Comparison of ENCODE assay signal across 10 cellular contexts in the genomic region with DNA sequence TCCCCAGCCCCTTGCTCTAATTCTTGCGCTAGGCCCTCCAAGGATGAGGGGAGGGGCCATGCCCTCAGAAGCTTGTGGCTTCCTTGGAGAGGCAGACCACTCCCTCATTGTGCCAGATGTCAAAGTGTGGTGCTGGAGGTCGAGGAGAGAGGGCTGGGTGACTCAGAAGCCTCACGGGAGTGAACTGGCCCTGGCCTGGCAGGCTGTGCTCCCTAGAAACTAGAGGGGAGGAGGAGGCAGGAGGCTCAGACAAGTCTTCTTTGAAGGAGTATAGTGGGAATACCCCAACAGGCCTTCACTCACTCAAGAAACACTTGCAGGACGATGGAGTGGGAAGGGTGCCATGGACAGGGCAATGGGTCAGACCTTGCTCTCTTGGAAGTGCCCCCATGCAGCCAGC. TPM values are rescaled to one million over a fixed set of nuclear protein-coding genes. Genes with fewer than 3 reads are reported as not detected.
DNase-seq lines count a peak whose midpoint lies in the region; ATAC-seq, FAIRE-seq and TF ChIP-seq lines count a peak whose summit lies in the region.
"Had no signal": no experiment of that assay in that cellular context is flagged by ENCODE, and none has a peak within 500 bp of the region (broad histone marks: within the 10 kb centered on the region; RNA-seq: fewer than 3 reads in every experiment).

No MANE protein-coding gene starts in this region.

- no peaks in the 10 kb centered on the region for H3K4me1 Mint-ChIP-seq in natural killer cell treated with Interleukin-12 subunit alpha and Interleukin-12 subunit beta and Interleukin-15 and Interleukin-18, amount 100 ng/mL, for 72 hours (ENCODE audit: low read depth in 2 of 2)
- H3K4me1 Mint-ChIP-seq: stimulated activated naive B cell treated with anti-CD40 and anti-IgM and Interleukin-4, amounts not matched to agents 10 μg/mL and 1 μg/mL and 100 μg/mL, for 72 hours had no signal

- H3K36me3 Mint-ChIP-seq in natural killer cell treated with Interleukin-12 subunit alpha and Interleukin-12 subunit beta and Interleukin-15 and Interleukin-18, amount 100 ng/mL, for 72 hours = peaks cover 8% of the 10 kb centered on the region

- no peak for TF ChIP-seq CTCF in fibroblast of mammary gland (conservative IDR thresholded peaks at IDR 0.05; ENCODE audit: control insufficient read depth, insufficient read depth, low read depth, low read length)

- no peak for ATAC-seq in left ventricle myocardium superior
- ATAC-seq in HG03469 (IDR thresholded peaks at IDR 0.05; ENCODE audit: unreplicated experiment) = no peak
- ATAC-seq in natural killer cell treated with Interleukin-12 subunit alpha and Interleukin-12 subunit beta and Interleukin-15 and Interleukin-18, amount 100 ng/mL, for 72 hours = no peak
- ATAC-seq: activated CD8-positive, alpha-beta T cell treated with anti-CD3 and anti-CD28 coated beads for 36 hours had no signal

- H3K4me3 Mint-ChIP-seq in natural killer cell treated with Interleukin-12 subunit alpha and Interleukin-12 subunit beta and Interleukin-15 and Interleukin-18, amount 100 ng/mL, for 72 hours = no peak overlapping the region
- H3K4me3 Mint-ChIP-seq: activated CD8-positive, alpha-beta T cell treated with anti-CD3 and anti-CD28 coated beads for 36 hours; stimulated activated naive B cell treated with anti-CD40 and anti-IgM and Interleukin-4, amounts not matched to agents 10 μg/mL and 1 μg/mL and 100 μg/mL, for 72 hours had no signal

- peak; percentile 74 for DNase-seq in GM03348 (ENCODE audit: low spot score)
- peak; percentile 83 for DNase-seq in RCC 7860 (ENCODE audit: low spot score)
- peak; percentile 91 for DNase-seq in fibroblast of mammary gland (ENCODE audit: low read depth)
- DNase-seq in retina = peak; percentile 31
- no peak for DNase-seq in left ventricle myocardium superior
- no peak for DNase-seq in natural killer cell treated with Interleukin-12 subunit alpha and Interleukin-12 subunit beta and Interleukin-15 and Interleukin-18, amount 100 ng/mL, for 72 hours (ENCODE audit: low spot score)
- DNase-seq: activated CD8-positive, alpha-beta T cell treated with anti-CD3 and anti-CD28 coated beads for 36 hours; SIG-M5; stimulated activated naive B cell treated with anti-CD40 and anti-IgM and Interleukin-4, amounts not matched to agents 10 μg/mL and 1 μg/mL and 100 μg/mL, for 72 hours had no signal

- H3K4me3 ChIP-seq in fibroblast of mammary gland (ENCODE audit: control insufficient read depth, low read depth, low read length) = no peak overlapping the region

- FAIRE-seq in RCC 7860 (lab: Jason Lieb, UNC) = peak; percentile 89

- H3K9me3 Mint-ChIP-seq in natural killer cell treated with Interleukin-12 subunit alpha and Interleukin-12 subunit beta and Interleukin-15 and Interleukin-18, amount 100 ng/mL, for 72 hours = no peaks in the 10 kb centered on the region
- H3K9me3 Mint-ChIP-seq: activated CD8-positive, alpha-beta T cell treated with anti-CD3 and anti-CD28 coated beads for 36 hours; stimulated activated naive B cell treated with anti-CD40 and anti-IgM and Interleukin-4, amounts not matched to agents 10 μg/mL and 1 μg/mL and 100 μg/mL, for 72 hours had no signal

- intact Hi-C loops in left ventricle myocardium superior (cut with micrococcal nuclease) = no loop called here

- no peaks in the 10 kb centered on the region for H3K27me3 Mint-ChIP-seq in natural killer cell treated with Interleukin-12 subunit alpha and Interleukin-12 subunit beta and Interleukin-15 and Interleukin-18, amount 100 ng/mL, for 72 hours
- H3K27me3 Mint-ChIP-seq: activated CD8-positive, alpha-beta T cell treated with anti-CD3 and anti-CD28 coated beads for 36 hours had no signal

- H3K27ac Mint-ChIP-seq in natural killer cell treated with Interleukin-12 subunit alpha and Interleukin-12 subunit beta and Interleukin-15 and Interleukin-18, amount 100 ng/mL, for 72 hours = no peak overlapping the region
- H3K27ac Mint-ChIP-seq: activated CD8-positive, alpha-beta T cell treated with anti-CD3 and anti-CD28 coated beads for 36 hours; stimulated activated naive B cell treated with anti-CD40 and anti-IgM and Interleukin-4, amounts not matched to agents 10 μg/mL and 1 μg/mL and 100 μg/mL, for 72 hours had no signal

RNA-seq across cellular contexts. Expression of a gene that starts 18.5 kb away (rescaled TPM):
- 54.4 TPM for total RNA-seq in left ventricle myocardium superior
- 10 to 100 TPM; 38.4 to 44.7 TPM for total RNA-seq in natural killer cell treated with Interleukin-12 subunit alpha and Interleukin-12 subunit beta and Interleukin-15 and Interleukin-18, amount 100 ng/mL, for 72 hours

RNA-seq across cellular contexts. Expression of a gene that starts 30.2 kb away (rescaled TPM):
- total RNA-seq in left ventricle myocardium superior = 53.3 TPM
- total RNA-seq in natural killer cell treated with Interleukin-12 subunit alpha and Interleukin-12 subunit beta and Interleukin-15 and Interleukin-18, amount 100 ng/mL, for 72 hours = 100 to 1,000 TPM in 1 of 2 donors, 10 to 100 TPM in 1; 81.8 to 234 TPM

RNA-seq across cellular contexts. Expression of a gene that starts 54.6 kb away (rescaled TPM):
- 0.37 TPM for total RNA-seq in left ventricle myocardium superior
- total RNA-seq in natural killer cell treated with Interleukin-12 subunit alpha and Interleukin-12 subunit beta and Interleukin-15 and Interleukin-18, amount 100 ng/mL, for 72 hours = not detected
- total RNA-seq: activated CD8-positive, alpha-beta T cell treated with anti-CD3 and anti-CD28 coated beads for 36 hours had no signal

Comparison
In these comparisons a context has a peak if more than half of its experiments do, and no peak if none do; other contexts are left out.
1. DNase-seq: peak in GM03348 (single experiment), RCC 7860 (single experiment), fibroblast of mammary gland (single experiment) and retina (single experiment); none in left ventricle myocardium superior (single experiment) and natural killer cell treated with Interleukin-12 subunit alpha and Interleukin-12 subunit beta and Interleukin-15 and Interleukin-18, amount 100 ng/mL, for 72 hours (single experiment).